11 cellular contexts compared by ENCODE assay signal in the genomic region with DNA sequence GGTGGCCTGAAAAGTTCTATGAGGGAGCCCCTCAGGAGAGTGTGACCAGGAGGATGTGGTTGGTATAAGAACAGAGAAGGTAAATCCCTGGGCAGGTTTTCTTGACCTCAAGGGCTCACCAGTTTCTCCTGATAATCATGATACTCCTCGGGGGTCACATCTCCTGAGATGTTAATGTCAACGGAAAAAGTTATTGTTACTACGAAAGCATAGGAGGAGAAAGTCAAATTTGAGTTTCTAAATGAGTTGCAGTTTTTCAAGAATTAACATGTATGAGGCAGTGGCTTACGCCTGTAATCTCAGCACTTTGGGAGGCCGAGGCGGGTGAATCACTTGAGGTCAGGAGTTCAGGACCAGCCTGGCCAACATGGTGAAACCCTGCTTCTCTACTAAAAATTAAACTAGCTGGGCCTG. TPM values are rescaled to one million over a fixed set of nuclear protein-coding genes. Genes with fewer than 3 reads are reported as not detected.
A peak's percentile ranks its signal among the peaks of the same experiment; 100 is the strongest.
DNase-seq lines count a peak whose midpoint lies in the region; ATAC-seq and TF ChIP-seq lines count a peak whose summit lies in the region.
"Had no signal": no experiment of that assay in that cellular context is flagged by ENCODE, and none has a peak within 500 bp of the region (broad histone marks: within the 10 kb centered on the region; RNA-seq: fewer than 3 reads in every experiment).

No MANE protein-coding gene starts in this region.

- TF ChIP-seq CTCF in GM10248 (IDR thresholded peaks at IDR 0.05; ENCODE audit: control extremely low read depth, extremely low read depth, low read depth, missing control alignments) (no peak), omental fat pad (IDR thresholded peaks at IDR 0.05) (no peak)

- no peaks in the 10 kb centered on the region for H3K9me3 Mint-ChIP-seq in effector memory CD8-positive, alpha-beta T cell
- H3K9me3 Mint-ChIP-seq: naive B cell had no signal

- CTCF ChIA-PET in GM10248 (lab: Yijun Ruan, JAX) = interaction anchor here (1.1 to 1.5 kb wide), 2 partner anchors 21 to 487 kb away, joined by 3 read pairs; no protein-coding TSS in a partner anchor

- H3K36me3 Mint-ChIP-seq in effector memory CD8-positive, alpha-beta T cell (ENCODE audit: insufficient read depth) = peaks cover 19% of the 10 kb centered on the region

- peaks cover 5 to 6% of the 10 kb centered on the region in 2 donors for H3K4me1 Mint-ChIP-seq in effector memory CD8-positive, alpha-beta T cell (ENCODE audit: low read depth in 2 of 2)

- no peak overlapping the region for H3K4me3 Mint-ChIP-seq in effector memory CD8-positive, alpha-beta T cell
- H3K4me3 Mint-ChIP-seq: naive B cell had no signal

- peak overlapping the region; percentile 35 to 36 for H3K27ac Mint-ChIP-seq in effector memory CD8-positive, alpha-beta T cell

- DNase-seq in GM10248 (ENCODE audit: extremely low spot score) (peak; percentile 53), UCSD-AML1 (lab: John Stamatoyannopoulos, UW; ENCODE audit: unreplicated experiment) (no peak), D341Med (ENCODE audit: low spot score) (no peak), NCI-H2196 (lab: John Stamatoyannopoulos, UW; ENCODE audit: unreplicated experiment) (no peak), omental fat pad (ENCODE audit: low spot score) (no peak)
- no peak for DNase-seq in effector memory CD8-positive, alpha-beta T cell
- DNase-seq: naive B cell, NCI-H1694, SHP77 had no signal

- ATAC-seq in GM19395 (IDR thresholded peaks at IDR 0.05; ENCODE audit: unreplicated experiment) (peak; percentile 66), omental fat pad (ENCODE audit: low FRiP score) (no peak)
- ATAC-seq in effector memory CD8-positive, alpha-beta T cell (replicated peaks) = no peak

- no peaks in the 10 kb centered on the region for H3K9me3 ChIP-seq in KOPT-K1 (ENCODE audit: insufficient read depth, low read length, poor library complexity, severe bottlenecking)

- POLR2A ChIA-PET in GM10248 (lab: Yijun Ruan, JAX) = interaction anchor here (0.7 kb wide), 1 partner anchor 348 kb away, joined by 7 read pairs; no protein-coding TSS in a partner anchor

- H3K36me3 ChIP-seq in KOPT-K1 (ENCODE audit: insufficient read depth, low read length) = peaks cover 44% of the 10 kb centered on the region

- no peaks in the 10 kb centered on the region for H3K27me3 Mint-ChIP-seq in effector memory CD8-positive, alpha-beta T cell
- H3K27me3 Mint-ChIP-seq: naive B cell had no signal

- peak overlapping the region; percentile 77 for H3K27ac ChIP-seq in KOPT-K1 (ENCODE audit: low read depth, low read length, poor library complexity, severe bottlenecking)

RNA-seq across cellular contexts. Expression of gene MGME1, which starts 23.4 kb away (rescaled TPM):
- 10 to 100 TPM in 1 of 4 donors, 1 to 10 TPM in 3; 5.8 to 12.3 (median 7.3) TPM for total RNA-seq in omental fat pad

RNA-seq across cellular contexts. Expression of gene SNX5, which starts 23.6 kb away (rescaled TPM):
- total RNA-seq in omental fat pad = 100 to 1,000 TPM; 101 to 232 (median 110) TPM
